26 cellular contexts compared by ENCODE assay signal in genomic region chr13:112447306-112447705, GRCh38.
"Had no signal": no experiment of that assay in that cellular context is flagged by ENCODE, and none has a peak within 500 bp of the region (broad histone marks: within the 10 kb centered on the region; RNA-seq: fewer than 3 reads in every experiment).

No MANE protein-coding gene starts in this region.

- H3K4me1 Mint-ChIP-seq: activated naive CD4-positive, alpha-beta T cell treated with anti-CD3 and anti-CD28 coated beads, Interleukin-2, amount 50 U/mL, for 24 hours; IgD-negative memory B cell had no signal

- H3K9me3 Mint-ChIP-seq: activated naive CD4-positive, alpha-beta T cell treated with anti-CD3 and anti-CD28 coated beads, Interleukin-2, amount 50 U/mL, for 24 hours; activated T-cell treated with anti-CD3 and anti-CD28 coated beads, Interleukin-2, amount 50 U/mL, for 4 hours; IgD-negative memory B cell had no signal

- H3K36me3 Mint-ChIP-seq: activated naive CD4-positive, alpha-beta T cell treated with anti-CD3 and anti-CD28 coated beads, Interleukin-2, amount 50 U/mL, for 24 hours had no signal

- H3K27ac ChIP-seq: SK-N-MC, VCaP had no signal

- H3K27ac Mint-ChIP-seq: activated CD4-positive, alpha-beta T cell treated with anti-CD3 and anti-CD28 coated beads for 36 hours; activated CD8-positive, alpha-beta T cell treated with anti-CD3 and anti-CD28 coated beads, Interleukin-2, amount 10 ng/mL, durations not matched to agents 7 days and 5 days; activated naive CD4-positive, alpha-beta T cell treated with anti-CD3 and anti-CD28 coated beads, Interleukin-2, amount 50 U/mL, for 24 hours; IgD-negative memory B cell had no signal

- H3K4me3 ChIP-seq: SK-N-MC had no signal

- H3K4me3 Mint-ChIP-seq: activated CD4-positive, alpha-beta T cell treated with anti-CD3 and anti-CD28 coated beads for 36 hours; activated CD8-positive, alpha-beta T cell treated with anti-CD3 and anti-CD28 coated beads, Interleukin-2, amount 10 ng/mL, durations not matched to agents 7 days and 5 days; activated naive CD4-positive, alpha-beta T cell treated with anti-CD3 and anti-CD28 coated beads, Interleukin-2, amount 50 U/mL, for 24 hours; activated T-cell treated with anti-CD3 and anti-CD28 coated beads, Interleukin-2, amount 50 U/mL, for 4 hours; IgD-negative memory B cell had no signal

- DNase-seq: activated CD4-positive, alpha-beta T cell treated with anti-CD3 and anti-CD28 coated beads for 36 hours; activated CD4-positive, alpha-beta T cell treated with anti-CD3 and anti-CD28 coated beads, Interleukin-2, amount 50 U/mL, for 1 hour; activated CD4-positive, CD25-positive, alpha-beta regulatory T cell; activated gamma-delta T cell treated with Interleukin-2 at 50 U/mL for 16 hours; activated T-cell treated with anti-CD3 and anti-CD28 coated beads, Interleukin-2, amount 50 U/mL, for 4 hours; KG1; NCI-H1092; NCI-H1417 treated with DMSO at 0.1 percent for 48 hours; NCI-H1694; NCI-H2029; NCI-H2107; NCI-H2171 treated with DMSO at 0.1 percent for 48 hours; NCI-H226; NCI-H510A; NCI-H82; NK-92 treated with Interleukin-12 subunit alpha and Interleukin-12 subunit beta, amount 100 ng/mL, for 24 hours; OCI-M1; RPMI8226; T-helper 1 cell had no signal

- ATAC-seq: activated CD4-positive, alpha-beta T cell treated with anti-CD3 and anti-CD28 coated beads for 36 hours; activated CD8-positive, alpha-beta T cell treated with anti-CD3 and anti-CD28 coated beads, Interleukin-2, amount 10 ng/mL, durations not matched to agents 7 days and 5 days; activated T-cell treated with anti-CD3 and anti-CD28 coated beads, Interleukin-2, amount 50 U/mL, for 4 hours; Panc1; Right ventricle myocardium inferior had no signal
